16 cellular contexts compared by ENCODE assay signal in genomic region chr2:11781624-11782023, GRCh38. TPM values are rescaled to one million over a fixed set of nuclear protein-coding genes. Genes with fewer than 3 reads are reported as not detected.
DNase-seq lines count a peak whose midpoint lies in the region; ATAC-seq, FAIRE-seq and TF ChIP-seq lines count a peak whose summit lies in the region.
"Had no signal": no experiment of that assay in that cellular context is flagged by ENCODE, and none has a peak within 500 bp of the region (broad histone marks: within the 10 kb centered on the region; RNA-seq: fewer than 3 reads in every experiment).

No MANE protein-coding gene starts in this region.

- no peak overlapping the region for H2BK15ac ChIP-seq in H9 (ENCODE audit: low read depth, low read length)

- H3K9me3 ChIP-seq in GM12878 (replicated peaks; ENCODE audit: control insufficient read depth, insufficient read depth, low read length): no peaks in the 10 kb centered on the region
- H3K9me3 ChIP-seq in H9 (ENCODE audit: control insufficient read depth, low read depth, low read length): no peaks in the 10 kb centered on the region

- peak; percentile 44 for ATAC-seq in GM12878
- no peak for ATAC-seq in HG03565 (IDR thresholded peaks at IDR 0.05; ENCODE audit: unreplicated experiment)
- no peak for ATAC-seq in GM19455 (IDR thresholded peaks at IDR 0.05; ENCODE audit: unreplicated experiment)

- TF ChIP-seq RAD21 in GM12878 (IDR thresholded peaks at IDR 0.05; ENCODE audit: insufficient read depth, low read depth, low read length): no peak

- H3K79me1 ChIP-seq in H9 (ENCODE audit: insufficient read depth, low read depth, low read length, poor library complexity, severe bottlenecking): no peaks in the 10 kb centered on the region

- H3K4me2 ChIP-seq in GM12878 (ENCODE audit: control insufficient read depth, insufficient read depth) (no peak overlapping the region), H9 (ENCODE audit: insufficient read depth, insufficient read length, low read length) (no peak overlapping the region)

- peaks cover 30 to 42% of the 10 kb centered on the region in 2 experiments for H3K36me3 ChIP-seq in GM12878 (ENCODE audit: control insufficient read depth in 2 of 2, insufficient read depth in 2 of 2, low read length in 1 of 2)

- no peaks in the 10 kb centered on the region for H3K9me3 Mint-ChIP-seq in H9
- H3K9me3 Mint-ChIP-seq: CD4-positive, alpha-beta memory T cell had no signal

- H4K91ac ChIP-seq in H9 (ENCODE audit: insufficient read length, low read depth, low read length): no peak overlapping the region

- H3K4me3 ChIP-seq in GM12878 (no peak overlapping the region), choroid plexus epithelial cell (ENCODE audit: low read depth, low read length) (no peak overlapping the region)

- no peak for FAIRE-seq in GM12878 (lab: Jason Lieb, UNC)
- FAIRE-seq: G401.6, H54 had no signal

- intact Hi-C loops in GM12878 (cut with micrococcal nuclease; ENCODE audit: unreplicated experiment): no loop called here

- in situ Hi-C loops in GM12878 (cut with MboI): loop anchor here (5.0 kb wide), 1 partner anchor 89 kb away; no protein-coding TSS in a partner anchor

- BruUV-seq in GM12878 (replicated peaks; lab: Mats Ljungman, UMichigan): no TSS peak

- no peak overlapping the region for H3K18ac ChIP-seq in H9 (ENCODE audit: insufficient read length, low read depth, low read length)

- no peak overlapping the region for H3K14ac ChIP-seq in H9 (ENCODE audit: insufficient read depth, low read length)

- no peak overlapping the region for H2AK5ac ChIP-seq in H9 (ENCODE audit: insufficient read length, low read length)

- 94% methylated on average over 3 of the region's 3 CpGs for WGBS in GM12878 (ENCODE audit: insufficient coverage, insufficient replicate concordance, low lambda C conversion rate, missing lambda C conversion rate)
- WGBS in H9 (ENCODE audit: extremely low coverage, insufficient read length, low lambda C conversion rate): no CpG with 5 or more reads among the region's 3 CpGs

- no peak for TF ChIP-seq EP300 in GM12878 (IDR thresholded peaks at IDR 0.05; ENCODE audit: borderline replicate concordance in 1 of 2, control insufficient read depth in 1 of 2, low read depth in 2 of 2, low read length in 2 of 2)

- peaks cover 3 to 10% (median 9%) of the 10 kb centered on the region in 3 experiments; a peak in 5 of 7 replicates for H3K36me3 Mint-ChIP-seq in H9 (ENCODE audit: insufficient read depth in 1 of 3, low read depth in 3 of 3)

- no peak for TF ChIP-seq POLR2A in GM12878 (IDR thresholded peaks at IDR 0.05; ENCODE audit: low read depth, low read length)

- H3K4me1 Mint-ChIP-seq in H9: peaks cover 9 to 13% of the 10 kb centered on the region in 2 experiments

- no peak overlapping the region for H3K4me3 Mint-ChIP-seq in H9
- H3K4me3 Mint-ChIP-seq: CD4-positive, alpha-beta memory T cell had no signal

- H3K27me3 ChIP-seq in GM12878 (replicated peaks in 1 of 2; ENCODE audit: control insufficient read depth in 2 of 2, insufficient read depth in 2 of 2, low read length in 1 of 2): no peaks in the 10 kb centered on the region
- no peaks in the 10 kb centered on the region for H3K27me3 ChIP-seq in H9 (ENCODE audit: insufficient read depth, low read length)

- no peak overlapping the region for H2AFZ ChIP-seq in GM12878 (ENCODE audit: control insufficient read depth, low read depth, low read length)
- H2AFZ ChIP-seq in H9 (ENCODE audit: low read length): no peak overlapping the region

- no peak overlapping the region for H3T11ph ChIP-seq in H9 (ENCODE audit: low read length)

- H4K8ac ChIP-seq in H9 (replicated peaks; ENCODE audit: insufficient read length, low read depth, low read length): no peak overlapping the region

- no peak overlapping the region for H3K56ac ChIP-seq in H9 (ENCODE audit: insufficient read length, low read depth, low read length)

- H4K20me1 ChIP-seq in GM12878 (ENCODE audit: control insufficient read depth, insufficient read depth) (peaks cover 3% of the 10 kb centered on the region; the same call in 1 of the 2 replicates), H9 (ENCODE audit: control insufficient read depth, insufficient read depth, insufficient read length) (no peaks in the 10 kb centered on the region)

- no peak overlapping the region for H2BK120ac ChIP-seq in H9 (ENCODE audit: low read depth, low read length, poor library complexity, severe bottlenecking)

- H3K27ac ChIP-seq in GM12878 (ENCODE audit: control insufficient read depth, insufficient read depth): no peak overlapping the region
- no peak overlapping the region for H3K27ac ChIP-seq in H9 (ENCODE audit: insufficient read length, low read depth, low read length)

- no peaks in the 10 kb centered on the region for H3K79me2 ChIP-seq in GM12878 (ENCODE audit: control insufficient read depth, insufficient read depth, low read length)
- H3K79me2 ChIP-seq in H9 (ENCODE audit: insufficient read depth, low read length): no peaks in the 10 kb centered on the region

- CTCF ChIA-PET in GM12878 (lab: Yijun Ruan, JAX): interaction anchor here (0.8 to 10.9 kb wide), 7 partner anchors 9 to 1226 kb away, joined by 3 to 684 read pairs (median 7); partner anchors contain the start of gene LPIN1

- H3K23ac ChIP-seq in H9 (ENCODE audit: insufficient read length, low read depth, low read length): no peak overlapping the region

- POLR2A ChIA-PET in GM12878 (lab: Charles Lee): interaction anchor here (0.5 to 1.1 kb wide), 3 partner anchors 31 to 267 kb away, joined by 3 to 6 read pairs (median 3); no protein-coding TSS in a partner anchor

- SMC1A ChIA-PET in GM12878 (lab: Charles Lee; ENCODE audit: uncharacterized antibody, unreplicated experiment): interaction anchor here (1.0 to 10.8 kb wide), 7 partner anchors 17 to 1225 kb away, joined by 3 to 222 read pairs (median 5); partner anchors contain the start of gene LPIN1

- peaks cover 5% of the 10 kb centered on the region for H3K27me3 Mint-ChIP-seq in H9 (ENCODE audit: low read depth)
- H3K27me3 Mint-ChIP-seq: CD4-positive, alpha-beta memory T cell had no signal

- H3K27ac Mint-ChIP-seq in H9: no peak overlapping the region

- no peaks in the 10 kb centered on the region for H3K23me2 ChIP-seq in H9 (ENCODE audit: insufficient read length, low read depth, low read length, poor library complexity, severe bottlenecking)

- no peak overlapping the region for H2BK20ac ChIP-seq in H9 (ENCODE audit: low read depth, low read length, poor library complexity, severe bottlenecking)

- TF ChIP-seq CTCF in GM12878 (IDR thresholded peaks at IDR 0.05 in 2 of 3, conservative IDR thresholded peaks at IDR 0.05 in 1 of 3; ENCODE audit: control insufficient read depth in 2 of 3, extremely low read depth in 1 of 3, insufficient read depth in 1 of 3, low read depth in 3 of 3, low read length in 3 of 3) (no peak), choroid plexus epithelial cell (conservative IDR thresholded peaks at IDR 0.05; ENCODE audit: low read depth, low read length) (no peak), H9 (conservative IDR thresholded peaks at IDR 0.05) (no peak)

- H3K9ac ChIP-seq in GM12878 (ENCODE audit: control insufficient read depth, insufficient read depth, low read length) (no peak overlapping the region), H9 (ENCODE audit: extremely low read depth, insufficient read length, low read length) (no peak overlapping the region)

- RAD21 ChIA-PET in GM12878 (lab: Charles Lee; ENCODE audit: unreplicated experiment): interaction anchor here (1.5 to 9.9 kb wide), 5 partner anchors 28 to 94 kb away, joined by 3 to 132 read pairs (median 6); partner anchors contain the start of gene LPIN1

- no peak overlapping the region for H2BK5ac ChIP-seq in H9 (ENCODE audit: insufficient read length, low read length)

- peaks cover 7% of the 10 kb centered on the region for H3K4me1 ChIP-seq in GM12878 (ENCODE audit: control insufficient read depth, insufficient read depth, low read length)
- H3K4me1 ChIP-seq in H9 (ENCODE audit: insufficient read depth, low read length): no peaks in the 10 kb centered on the region

- no peak overlapping the region for H4K5ac ChIP-seq in H9 (ENCODE audit: insufficient read length, low read depth, low read length)

- DNase-seq in GM12878 (ENCODE audit: low read depth, low spot score) (no peak), choroid plexus epithelial cell (ENCODE audit: low read depth) (peak; percentile 26), left kidney (ENCODE audit: low read depth, low spot score) (peak; percentile 90), H9 (no peak)
- DNase-seq: C1 segment of cervical spinal cord; Calu3; CD4-positive, alpha-beta memory T cell; COR-L47; DMS53; DND-41; GOT3; HCEC 1CT had no signal

- H3K4ac ChIP-seq in H9 (ENCODE audit: low read depth, low read length): no peak overlapping the region

- H2BK12ac ChIP-seq in H9 (ENCODE audit: insufficient read length, low read depth, low read length): no peak overlapping the region

TF ChIP-seq in GM12878, 131 proteins besides CTCF, POLR2A, EP300 and RAD21 (continues in another document):
- TF ChIP-seq PAX5 (IDR thresholded peaks at IDR 0.05; ENCODE audit: borderline replicate concordance, low read depth, low read length): 0 out of 2 replicates have a peak, but pooled peaks have one; percentile 14
- peak; percentile 55; the same call in 1 of the 2 replicates for TF ChIP-seq ZNF24 (IDR thresholded peaks at IDR 0.05)
- TF ChIP-seq NFXL1 (IDR thresholded peaks at IDR 0.05; ENCODE audit: borderline replicate concordance): no peak
- 0 out of 2 replicates have a peak, but pooled peaks have one; percentile 15 for TF ChIP-seq NR2F1 (conservative IDR thresholded peaks at IDR 0.05)
- TF ChIP-seq NR2C1 (IDR thresholded peaks at IDR 0.05): no peak

RNA-seq across cellular contexts. Expression of gene LPIN1, which starts 35.2 kb away (rescaled TPM):
- 183 and 196 TPM in 2 replicates for total RNA-seq in GM12878 (2013; cell fraction: nucleolus; rRNA removed)
- 52.2 and 58.5 TPM in 2 replicates for total RNA-seq in GM12878 (2014; rRNA removed)
- 46.1 and 48.3 TPM in 2 replicates for total RNA-seq in GM12878 (2014; rRNA removed; fragmentation: Illumina TruSeq; extraction: Trizol)
- 59.9 and 61.4 TPM in 2 replicates for total RNA-seq in GM12878 (2021)
- 12.5 TPM for polyA plus RNA-seq in GM12878 (2011; ENCODE audit: low read depth)
- 75.6 and 82.5 TPM in 2 replicates for polyA plus RNA-seq in GM12878 (2011; rRNA removed)
- polyA plus RNA-seq in GM12878 (2011; cell fraction: cytosol; rRNA removed): 55.7 and 55.9 TPM in 2 replicates
- 97.5 and 102 TPM in 2 replicates for polyA plus RNA-seq in GM12878 (2011; cell fraction: nucleus; rRNA removed)
- polyA plus RNA-seq in GM12878 (2012): 17.6 and 19.7 TPM in 2 replicates
- 50.8 and 52.3 TPM in 2 replicates for polyA plus RNA-seq in GM12878 (2014; fragmentation: Illumina TruSeq; extraction: Trizol)
- 10 to 100 TPM; 18.8 to 23.9 TPM for polyA plus RNA-seq in GM12878 (2014; fragmentation: Nextera tagmentation; extraction: Ambion mirVana)
- polyA plus RNA-seq in GM12878 (2014; rRNA removed): 60.1 and 63.6 TPM in 2 replicates
- polyA plus RNA-seq in GM12878 (2016; fragmentation: Nextera tagmentation; extraction: Ambion mirVana): 10 to 100 TPM; 37.0 to 37.5 TPM
- polyA minus RNA-seq in GM12878 (2011; rRNA and poly(A)+ RNA removed): 55.0 and 62.3 TPM in 2 replicates
- 17.0 and 20.3 TPM in 2 replicates for polyA minus RNA-seq in GM12878 (2011; cell fraction: cytosol; rRNA and poly(A)+ RNA removed)
- polyA minus RNA-seq in GM12878 (2011; cell fraction: nucleus; rRNA and poly(A)+ RNA removed): 69.2 and 114 TPM in 2 replicates
- 3.6 and 4.4 TPM in 2 replicates for total RNA-seq in H9 (2021)

Comparison
In these comparisons a context has a peak if more than half of its experiments do, and no peak if none do; other contexts are left out.
1. DNase-seq: peak in choroid plexus epithelial cell (single experiment) and left kidney (single experiment); none in GM12878 (single experiment) and H9 (single experiment).